10 cellular contexts compared by ENCODE assay signal in genomic region chr7:75937958-75938786, GRCh38. TPM values are rescaled to one million over a fixed set of nuclear protein-coding genes. Genes with fewer than 3 reads are reported as not detected.
DNase-seq lines count a peak whose midpoint lies in the region; ATAC-seq and TF ChIP-seq lines count a peak whose summit lies in the region.
"Had no signal": no experiment of that assay in that cellular context is flagged by ENCODE, and none has a peak within 500 bp of the region (broad histone marks: within the 10 kb centered on the region; RNA-seq: fewer than 3 reads in every experiment).

No MANE protein-coding gene starts in this region.

- no peaks in the 10 kb centered on the region for H3K27me3 ChIP-seq in SJSA1 (replicated peaks)
- H3K27me3 ChIP-seq: breast epithelium had no signal

- peaks cover 39% of the 10 kb centered on the region for H3K36me3 ChIP-seq in SJSA1
- H3K36me3 ChIP-seq: breast epithelium had no signal

- peaks cover 8% of the 10 kb centered on the region; the same call in 1 of the 2 replicates for H3K9me3 ChIP-seq in SJSA1 (replicated peaks)

- DNase-seq in Ammon's horn (ENCODE audit: low spot score) (peak; percentile 88), SJSA1 (ENCODE audit: low read depth in 1 of 2, low spot score in 2 of 2) (peak; percentile 72 to 90), foreskin fibroblast (peak; percentile 97 to 98), occipital lobe (lab: John Stamatoyannopoulos, UW) (peak; percentile 25)
- DNase-seq: NCI-H1436 had no signal

- H3K27ac ChIP-seq in SJSA1: peak overlapping the region; percentile 55

- H3K4me1 ChIP-seq in SJSA1 (replicated peaks): peaks cover 20% of the 10 kb centered on the region
- H3K4me1 ChIP-seq: breast epithelium had no signal

- no peak for TF ChIP-seq CTCF in foreskin fibroblast (IDR thresholded peaks at IDR 0.05; ENCODE audit: low read depth, low read length)

- no peak for ATAC-seq in GM18517 (IDR thresholded peaks at IDR 0.05; ENCODE audit: unreplicated experiment)
- no peak for ATAC-seq in HG03457 (IDR thresholded peaks at IDR 0.05; ENCODE audit: unreplicated experiment)
- no peak for ATAC-seq in GM18907 (IDR thresholded peaks at IDR 0.05; ENCODE audit: unreplicated experiment)
- no peak for ATAC-seq in HG03159 (IDR thresholded peaks at IDR 0.05; ENCODE audit: unreplicated experiment)

- H3K4me3 ChIP-seq in SJSA1: no peak overlapping the region
- no peak overlapping the region for H3K4me3 ChIP-seq in foreskin fibroblast (ENCODE audit: low read depth in 1 of 2, low read length in 2 of 2)
- H3K4me3 ChIP-seq: breast epithelium had no signal

RNA-seq across cellular contexts. Expression of gene POR, which starts 23.2 kb away (rescaled TPM):
- 82.8 and 115 TPM in 2 replicates for total RNA-seq in SJSA1 (2014; rRNA removed; shearing (Covaris generic))
- 59.0 TPM for total RNA-seq in occipital lobe

RNA-seq across cellular contexts. Expression of gene TMEM120A, which starts 56.2 kb away (rescaled TPM):
- total RNA-seq in SJSA1 (2014; rRNA removed; shearing (Covaris generic)): 13.5 and 17.2 TPM in 2 replicates
- total RNA-seq in occipital lobe: 19.8 TPM

RNA-seq across cellular contexts. Expression of gene RHBDD2, which starts 59.3 kb away (rescaled TPM):
- 39.5 and 46.2 TPM in 2 replicates for total RNA-seq in SJSA1 (2014; rRNA removed; shearing (Covaris generic))
- total RNA-seq in occipital lobe: 27.1 TPM

Comparison
In these comparisons a context has a peak if more than half of its experiments do, and no peak if none do; other contexts are left out.
1. DNase-seq: peak in every context shown above with its lines; median percentile 98 in foreskin fibroblast; 88 in Ammon's horn; 81 in SJSA1; 25 in occipital lobe.